2 cellular contexts compared by ENCODE assay signal in the genomic region with DNA sequence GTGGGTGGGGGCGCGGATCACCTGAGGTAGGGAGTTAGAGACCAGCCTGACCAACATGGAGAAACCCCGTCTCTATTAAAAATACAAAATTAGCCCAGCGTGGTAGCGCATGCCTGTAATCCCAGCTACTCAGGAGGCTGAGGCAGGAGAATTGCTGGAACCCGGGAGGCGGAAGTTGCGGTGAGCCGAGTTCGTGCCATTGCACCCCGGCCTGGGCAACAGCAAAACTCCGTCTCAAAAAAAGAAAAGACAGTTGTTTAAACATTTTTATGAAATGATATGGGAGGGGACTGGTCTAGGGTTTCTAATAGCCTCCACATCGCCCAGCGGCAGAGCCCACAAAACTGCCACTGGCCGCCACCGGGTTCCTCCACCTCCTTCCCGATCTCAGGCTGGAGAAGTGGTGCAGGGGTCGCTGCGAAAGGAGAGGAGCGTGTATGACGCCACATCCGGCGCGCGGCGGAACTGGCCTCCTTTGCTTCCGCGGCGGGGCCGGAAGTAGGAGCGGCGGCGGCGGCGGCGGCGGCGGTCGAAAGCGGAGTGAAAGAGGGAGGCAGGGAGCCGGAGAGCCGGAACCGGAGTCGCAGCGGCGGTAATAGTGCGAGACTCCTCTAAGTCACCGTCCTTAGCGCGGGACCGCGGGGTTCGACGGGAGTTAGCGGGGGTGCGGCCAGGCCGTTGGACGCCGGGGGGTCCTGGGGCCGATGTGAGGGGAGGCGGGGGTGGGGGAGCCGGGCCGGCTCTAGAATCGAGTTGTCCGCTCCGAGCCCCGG.
TF ChIP-seq lines count a peak whose summit lies in the region.

TSS of gene PPP4C (plus strand) at position 492 of the 773 bp plus-strand sequence. CDS start 384 bp downstream, outside the sequence.

TF ChIP-seq in A549, 52 proteins besides CTCF, POLR2A, EP300 and RAD21 (continues in another document):
- TF ChIP-seq, protein P1, sequence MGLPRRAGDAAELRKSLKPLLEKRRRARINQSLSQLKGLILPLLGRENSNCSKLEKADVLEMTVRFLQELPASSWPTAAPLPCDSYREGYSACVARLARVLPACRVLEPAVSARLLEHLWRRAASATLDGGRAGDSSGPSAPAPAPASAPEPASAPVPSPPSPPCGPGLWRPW (IDR thresholded peaks at IDR 0.05): no peak
- TF ChIP-seq HOXB5 (CRISPR knock-in tag; IDR thresholded peaks at IDR 0.05) (peak; percentile 51; the same call in 1 of the 2 replicates), JUN (IDR thresholded peaks at IDR 0.05) (peak; percentile 56 to 95; a peak in 4 of 5 replicates), EHF (CRISPR knock-in tag; IDR thresholded peaks at IDR 0.05) (peak; percentile 63; the same call in 1 of the 2 replicates), HOXA7 (CRISPR knock-in tag; IDR thresholded peaks at IDR 0.05) (peak; percentile 84), PBX3 (IDR thresholded peaks at IDR 0.05) (peak; percentile 54), MAZ (IDR thresholded peaks at IDR 0.05; ENCODE audit: borderline replicate concordance, low read depth, low read length) (no peak), TFCP2L1 (CRISPR knock-in tag; IDR thresholded peaks at IDR 0.05) (peak; percentile 46; the same call in 1 of the 2 replicates), POLR2AphosphoS2 (conservative IDR thresholded peaks at IDR 0.05; ENCODE audit: low read length) (peak; percentile 69; the same call in 1 of the 2 replicates), PHF8 (IDR thresholded peaks at IDR 0.05; ENCODE audit: borderline replicate concordance, low read depth) (peak; percentile 14; the same call in 1 of the 2 replicates), TP53 (CRISPR knock-in tag; IDR thresholded peaks at IDR 0.05) (peak; percentile 44; the same call in 1 of the 2 replicates)
- TF ChIP-seq, protein P2, sequence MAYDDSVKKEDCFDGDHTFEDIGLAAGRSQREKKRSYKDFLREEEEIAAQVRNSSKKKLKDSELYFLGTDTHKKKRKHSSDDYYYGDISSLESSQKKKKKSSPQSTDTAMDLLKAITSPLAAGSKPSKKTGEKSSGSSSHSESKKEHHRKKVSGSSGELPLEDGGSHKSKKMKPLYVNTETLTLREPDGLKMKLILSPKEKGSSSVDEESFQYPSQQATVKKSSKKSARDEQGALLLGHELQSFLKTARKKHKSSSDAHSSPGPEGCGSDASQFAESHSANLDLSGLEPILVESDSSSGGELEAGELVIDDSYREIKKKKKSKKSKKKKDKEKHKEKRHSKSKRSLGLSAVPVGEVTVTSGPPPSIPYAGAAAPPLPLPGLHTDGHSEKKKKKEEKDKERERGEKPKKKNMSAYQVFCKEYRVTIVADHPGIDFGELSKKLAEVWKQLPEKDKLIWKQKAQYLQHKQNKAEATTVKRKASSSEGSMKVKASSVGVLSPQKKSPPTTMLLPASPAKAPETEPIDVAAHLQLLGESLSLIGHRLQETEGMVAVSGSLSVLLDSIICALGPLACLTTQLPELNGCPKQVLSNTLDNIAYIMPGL (CRISPR knock-in tag; IDR thresholded peaks at IDR 0.05; ENCODE audit: borderline replicate concordance): 0 out of 2 replicates have a peak, but pooled peaks have one; percentile 29
- TF ChIP-seq, protein P3, sequence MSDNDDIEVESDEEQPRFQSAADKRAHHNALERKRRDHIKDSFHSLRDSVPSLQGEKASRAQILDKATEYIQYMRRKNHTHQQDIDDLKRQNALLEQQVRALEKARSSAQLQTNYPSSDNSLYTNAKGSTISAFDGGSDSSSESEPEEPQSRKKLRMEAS (IDR thresholded peaks at IDR 0.05): peak; percentile 38; the same call in 1 of the 2 replicates
- TF ChIP-seq, protein P4, sequence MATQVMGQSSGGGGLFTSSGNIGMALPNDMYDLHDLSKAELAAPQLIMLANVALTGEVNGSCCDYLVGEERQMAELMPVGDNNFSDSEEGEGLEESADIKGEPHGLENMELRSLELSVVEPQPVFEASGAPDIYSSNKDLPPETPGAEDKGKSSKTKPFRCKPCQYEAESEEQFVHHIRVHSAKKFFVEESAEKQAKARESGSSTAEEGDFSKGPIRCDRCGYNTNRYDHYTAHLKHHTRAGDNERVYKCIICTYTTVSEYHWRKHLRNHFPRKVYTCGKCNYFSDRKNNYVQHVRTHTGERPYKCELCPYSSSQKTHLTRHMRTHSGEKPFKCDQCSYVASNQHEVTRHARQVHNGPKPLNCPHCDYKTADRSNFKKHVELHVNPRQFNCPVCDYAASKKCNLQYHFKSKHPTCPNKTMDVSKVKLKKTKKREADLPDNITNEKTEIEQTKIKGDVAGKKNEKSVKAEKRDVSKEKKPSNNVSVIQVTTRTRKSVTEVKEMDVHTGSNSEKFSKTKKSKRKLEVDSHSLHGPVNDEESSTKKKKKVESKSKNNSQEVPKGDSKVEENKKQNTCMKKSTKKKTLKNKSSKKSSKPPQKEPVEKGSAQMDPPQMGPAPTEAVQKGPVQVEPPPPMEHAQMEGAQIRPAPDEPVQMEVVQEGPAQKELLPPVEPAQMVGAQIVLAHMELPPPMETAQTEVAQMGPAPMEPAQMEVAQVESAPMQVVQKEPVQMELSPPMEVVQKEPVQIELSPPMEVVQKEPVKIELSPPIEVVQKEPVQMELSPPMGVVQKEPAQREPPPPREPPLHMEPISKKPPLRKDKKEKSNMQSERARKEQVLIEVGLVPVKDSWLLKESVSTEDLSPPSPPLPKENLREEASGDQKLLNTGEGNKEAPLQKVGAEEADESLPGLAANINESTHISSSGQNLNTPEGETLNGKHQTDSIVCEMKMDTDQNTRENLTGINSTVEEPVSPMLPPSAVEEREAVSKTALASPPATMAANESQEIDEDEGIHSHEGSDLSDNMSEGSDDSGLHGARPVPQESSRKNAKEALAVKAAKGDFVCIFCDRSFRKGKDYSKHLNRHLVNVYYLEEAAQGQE (IDR thresholded peaks at IDR 0.05): peak; percentile 45; the same call in 1 of the 2 replicates
- TF ChIP-seq, protein P5, sequence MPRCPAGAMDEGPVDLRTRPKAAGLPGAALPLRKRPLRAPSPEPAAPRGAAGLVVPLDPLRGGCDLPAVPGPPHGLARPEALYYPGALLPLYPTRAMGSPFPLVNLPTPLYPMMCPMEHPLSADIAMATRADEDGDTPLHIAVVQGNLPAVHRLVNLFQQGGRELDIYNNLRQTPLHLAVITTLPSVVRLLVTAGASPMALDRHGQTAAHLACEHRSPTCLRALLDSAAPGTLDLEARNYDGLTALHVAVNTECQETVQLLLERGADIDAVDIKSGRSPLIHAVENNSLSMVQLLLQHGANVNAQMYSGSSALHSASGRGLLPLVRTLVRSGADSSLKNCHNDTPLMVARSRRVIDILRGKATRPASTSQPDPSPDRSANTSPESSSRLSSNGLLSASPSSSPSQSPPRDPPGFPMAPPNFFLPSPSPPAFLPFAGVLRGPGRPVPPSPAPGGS (IDR thresholded peaks at IDR 0.05): peak; percentile 88; the same call in 2 of the 3 replicates

TF ChIP-seq in HepG2, 621 proteins besides CTCF, POLR2A, EP300 and RAD21 (continued from another document and continues in another):
- TF ChIP-seq, protein P6, sequence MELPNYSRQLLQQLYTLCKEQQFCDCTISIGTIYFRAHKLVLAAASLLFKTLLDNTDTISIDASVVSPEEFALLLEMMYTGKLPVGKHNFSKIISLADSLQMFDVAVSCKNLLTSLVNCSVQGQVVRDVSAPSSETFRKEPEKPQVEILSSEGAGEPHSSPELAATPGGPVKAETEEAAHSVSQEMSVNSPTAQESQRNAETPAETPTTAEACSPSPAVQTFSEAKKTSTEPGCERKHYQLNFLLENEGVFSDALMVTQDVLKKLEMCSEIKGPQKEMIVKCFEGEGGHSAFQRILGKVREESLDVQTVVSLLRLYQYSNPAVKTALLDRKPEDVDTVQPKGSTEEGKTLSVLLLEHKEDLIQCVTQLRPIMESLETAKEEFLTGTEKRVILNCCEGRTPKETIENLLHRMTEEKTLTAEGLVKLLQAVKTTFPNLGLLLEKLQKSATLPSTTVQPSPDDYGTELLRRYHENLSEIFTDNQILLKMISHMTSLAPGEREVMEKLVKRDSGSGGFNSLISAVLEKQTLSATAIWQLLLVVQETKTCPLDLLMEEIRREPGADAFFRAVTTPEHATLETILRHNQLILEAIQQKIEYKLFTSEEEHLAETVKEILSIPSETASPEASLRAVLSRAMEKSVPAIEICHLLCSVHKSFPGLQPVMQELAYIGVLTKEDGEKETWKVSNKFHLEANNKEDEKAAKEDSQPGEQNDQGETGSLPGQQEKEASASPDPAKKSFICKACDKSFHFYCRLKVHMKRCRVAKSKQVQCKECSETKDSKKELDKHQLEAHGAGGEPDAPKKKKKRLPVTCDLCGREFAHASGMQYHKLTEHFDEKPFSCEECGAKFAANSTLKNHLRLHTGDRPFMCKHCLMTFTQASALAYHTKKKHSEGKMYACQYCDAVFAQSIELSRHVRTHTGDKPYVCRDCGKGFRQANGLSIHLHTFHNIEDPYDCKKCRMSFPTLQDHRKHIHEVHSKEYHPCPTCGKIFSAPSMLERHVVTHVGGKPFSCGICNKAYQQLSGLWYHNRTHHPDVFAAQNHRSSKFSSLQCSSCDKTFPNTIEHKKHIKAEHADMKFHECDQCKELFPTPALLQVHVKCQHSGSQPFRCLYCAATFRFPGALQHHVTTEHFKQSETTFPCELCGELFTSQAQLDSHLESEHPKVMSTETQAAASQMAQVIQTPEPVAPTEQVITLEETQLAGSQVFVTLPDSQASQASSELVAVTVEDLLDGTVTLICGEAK (IDR thresholded peaks at IDR 0.05): peak; percentile 85
- TF ChIP-seq, protein P6 (CRISPR knock-in tag; IDR thresholded peaks at IDR 0.05): peak; percentile 60; the same call in 1 of the 2 replicates
- TF ChIP-seq, protein P7, sequence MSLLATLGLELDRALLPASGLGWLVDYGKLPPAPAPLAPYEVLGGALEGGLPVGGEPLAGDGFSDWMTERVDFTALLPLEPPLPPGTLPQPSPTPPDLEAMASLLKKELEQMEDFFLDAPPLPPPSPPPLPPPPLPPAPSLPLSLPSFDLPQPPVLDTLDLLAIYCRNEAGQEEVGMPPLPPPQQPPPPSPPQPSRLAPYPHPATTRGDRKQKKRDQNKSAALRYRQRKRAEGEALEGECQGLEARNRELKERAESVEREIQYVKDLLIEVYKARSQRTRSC (CRISPR knock-in tag; IDR thresholded peaks at IDR 0.05; ENCODE audit: low read depth): no peak
- no peak for TF ChIP-seq ZFP90 (CRISPR knock-in tag; IDR thresholded peaks at IDR 0.05; ENCODE audit: borderline replicate concordance)
- TF ChIP-seq ARID2 (CRISPR knock-in tag; IDR thresholded peaks at IDR 0.05; ENCODE audit: borderline replicate concordance): no peak
- TF ChIP-seq SRY (CRISPR knock-in tag; IDR thresholded peaks at IDR 0.05): no peak; the same call in 1 of the 2 replicates
- TF ChIP-seq, protein P8, sequence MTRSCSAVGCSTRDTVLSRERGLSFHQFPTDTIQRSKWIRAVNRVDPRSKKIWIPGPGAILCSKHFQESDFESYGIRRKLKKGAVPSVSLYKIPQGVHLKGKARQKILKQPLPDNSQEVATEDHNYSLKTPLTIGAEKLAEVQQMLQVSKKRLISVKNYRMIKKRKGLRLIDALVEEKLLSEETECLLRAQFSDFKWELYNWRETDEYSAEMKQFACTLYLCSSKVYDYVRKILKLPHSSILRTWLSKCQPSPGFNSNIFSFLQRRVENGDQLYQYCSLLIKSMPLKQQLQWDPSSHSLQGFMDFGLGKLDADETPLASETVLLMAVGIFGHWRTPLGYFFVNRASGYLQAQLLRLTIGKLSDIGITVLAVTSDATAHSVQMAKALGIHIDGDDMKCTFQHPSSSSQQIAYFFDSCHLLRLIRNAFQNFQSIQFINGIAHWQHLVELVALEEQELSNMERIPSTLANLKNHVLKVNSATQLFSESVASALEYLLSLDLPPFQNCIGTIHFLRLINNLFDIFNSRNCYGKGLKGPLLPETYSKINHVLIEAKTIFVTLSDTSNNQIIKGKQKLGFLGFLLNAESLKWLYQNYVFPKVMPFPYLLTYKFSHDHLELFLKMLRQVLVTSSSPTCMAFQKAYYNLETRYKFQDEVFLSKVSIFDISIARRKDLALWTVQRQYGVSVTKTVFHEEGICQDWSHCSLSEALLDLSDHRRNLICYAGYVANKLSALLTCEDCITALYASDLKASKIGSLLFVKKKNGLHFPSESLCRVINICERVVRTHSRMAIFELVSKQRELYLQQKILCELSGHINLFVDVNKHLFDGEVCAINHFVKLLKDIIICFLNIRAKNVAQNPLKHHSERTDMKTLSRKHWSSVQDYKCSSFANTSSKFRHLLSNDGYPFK (CRISPR knock-in tag; IDR thresholded peaks at IDR 0.05; ENCODE audit: borderline replicate concordance): peak; percentile 69; the same call in 1 of the 2 replicates
- no peak for TF ChIP-seq ZNF232 (CRISPR knock-in tag; IDR thresholded peaks at IDR 0.05; ENCODE audit: borderline replicate concordance)
- no peak for TF ChIP-seq TBP (CRISPR knock-in tag; IDR thresholded peaks at IDR 0.05)
- no peak; the same call in 1 of the 2 replicates for TF ChIP-seq ZNF354B (CRISPR knock-in tag; IDR thresholded peaks at IDR 0.05)
- TF ChIP-seq EZH2 (conservative IDR thresholded peaks at IDR 0.05; ENCODE audit: low read depth, low read length): no peak
- no peak for TF ChIP-seq NFIB (CRISPR knock-in tag; IDR thresholded peaks at IDR 0.05; ENCODE audit: borderline replicate concordance)
- TF ChIP-seq ONECUT2 (CRISPR knock-in tag; IDR thresholded peaks at IDR 0.05): no peak
- TF ChIP-seq MXI1 (IDR thresholded peaks at IDR 0.05; ENCODE audit: borderline replicate concordance, low read depth, low read length): peak; percentile 55; the same call in 1 of the 3 replicates
- TF ChIP-seq, protein P9, sequence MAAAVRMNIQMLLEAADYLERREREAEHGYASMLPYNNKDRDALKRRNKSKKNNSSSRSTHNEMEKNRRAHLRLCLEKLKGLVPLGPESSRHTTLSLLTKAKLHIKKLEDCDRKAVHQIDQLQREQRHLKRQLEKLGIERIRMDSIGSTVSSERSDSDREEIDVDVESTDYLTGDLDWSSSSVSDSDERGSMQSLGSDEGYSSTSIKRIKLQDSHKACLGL (CRISPR knock-in tag; IDR thresholded peaks at IDR 0.05): peak; percentile 53; the same call in 1 of the 2 replicates
- TF ChIP-seq ZNF549 (CRISPR knock-in tag; IDR thresholded peaks at IDR 0.05): no peak
